In genomic region chr17:18378614-18379013, GRCh38 we compare ENCODE assay signal across 10 cellular contexts. TPM values are rescaled to one million over a fixed set of nuclear protein-coding genes. Genes with fewer than 3 reads are reported as not detected.
DNase-seq lines count a peak whose midpoint lies in the region; ATAC-seq and TF ChIP-seq lines count a peak whose summit lies in the region.
"Not testable (repeated sequence)": the region's sequence is repeated elsewhere in the genome, so short reads cannot be mapped to it uniquely, and the experiment has no call there.
"Had no signal": no experiment of that assay in that cellular context is flagged by ENCODE, and none has a peak within 500 bp of the region (broad histone marks: within the 10 kb centered on the region; RNA-seq: fewer than 3 reads in every experiment).

No MANE protein-coding gene starts in this region.

- H3K4me2 ChIP-seq in GM23248 (ENCODE audit: unreplicated experiment): not testable (repeated sequence)

- H3K27me3 ChIP-seq in GM23248 (replicated peaks; ENCODE audit: insufficient read depth); upper lobe of left lung: not testable (repeated sequence)

- H3F3A ChIP-seq in GM23248 (ENCODE audit: insufficient read depth): not testable (repeated sequence)

- ATAC-seq in upper lobe of left lung (ENCODE audit: low FRiP score in 2 of 2): not testable (repeated sequence)

- H3K4me3 ChIP-seq in GM23248; NB4 (ENCODE audit: low read depth, low read length): not testable (repeated sequence)
- H3K4me3 ChIP-seq in epithelial cell of esophagus (ENCODE audit: low read length) (peak overlapping the region; percentile 56), upper lobe of left lung (peak overlapping the region in 1 of 4 donors; percentile 8)

- not testable (repeated sequence) for H3K9me2 ChIP-seq in GM23248 (ENCODE audit: insufficient read depth)

- not testable (repeated sequence) for H3K27ac ChIP-seq in GM23248
- H3K27ac ChIP-seq in upper lobe of left lung: peak overlapping the region in 3 of 4 donors; percentile 52 to 78 (median 63)

- H3K9ac ChIP-seq in GM23248: not testable (repeated sequence)

- TF ChIP-seq EP300 in upper lobe of left lung (IDR thresholded peaks at IDR 0.05): not testable (repeated sequence)

- DNase-seq in GM23248 (peak; percentile 37), NB4 (ENCODE audit: low read depth) (peak; percentile 46), fibroblast of gingiva (ENCODE audit: low read depth) (peak; percentile 58), mesenteric fat pad (ENCODE audit: low spot score) (peak; percentile 24), upper lobe of left lung (peak in 1 of 2 donors; percentile 33)
- not testable (repeated sequence) for DNase-seq in epithelial cell of esophagus (ENCODE audit: low read depth)

- not testable (repeated sequence) for H3K4me1 ChIP-seq in GM23248 (ENCODE audit: insufficient read depth)
- H3K4me1 ChIP-seq in upper lobe of left lung: peaks cover 0 to 15% (median 14%) of the 10 kb centered on the region in 4 donors

- not testable (repeated sequence) for H3K9me3 ChIP-seq in GM23248 (ENCODE audit: low read depth); upper lobe of left lung

- H3K36me3 ChIP-seq in GM23248 (ENCODE audit: low read depth); upper lobe of left lung: not testable (repeated sequence)

- TF ChIP-seq CTCF in NB4 (IDR thresholded peaks at IDR 0.05; ENCODE audit: low read depth, low read length); epithelial cell of esophagus (IDR thresholded peaks at IDR 0.05; ENCODE audit: insufficient read depth, low read depth, low read length, missing control alignments); upper lobe of left lung (IDR thresholded peaks at IDR 0.05): not testable (repeated sequence)

- WGBS in GM23248 (ENCODE audit: low coverage in 1 of 2, low lambda C conversion rate in 2 of 2, missing lambda C conversion rate in 2 of 2), 2 experiments: 52 to 68% methylated on average over 5 of the region's 5 CpGs
- 74 to 79% methylated on average over 5 of the region's 5 CpGs for WGBS in upper lobe of left lung, 2 donors

- in situ Hi-C loops in GM23248 (cut with MboI): not testable (repeated sequence)

- not testable (repeated sequence) for H3K79me2 ChIP-seq in GM23248 (ENCODE audit: insufficient read depth)

- not testable (repeated sequence) for H2AFZ ChIP-seq in GM23248

- H4K20me1 ChIP-seq in GM23248 (ENCODE audit: insufficient read depth): not testable (repeated sequence)

- not testable (repeated sequence) for TF ChIP-seq POLR2A in NB4 (IDR thresholded peaks at IDR 0.05; ENCODE audit: extremely low read depth, insufficient read length); upper lobe of left lung (IDR thresholded peaks at IDR 0.05)

RNA-seq across cellular contexts. Expression of gene EVPLL, which starts 1.0 kb away (rescaled TPM):
- total RNA-seq in GM23248 (2014; rRNA removed; shearing (Covaris generic)): not detected in 2 replicates
- not detected in 2 replicates for polyA plus RNA-seq in GM23248 (2016; fragmentation: Nextera tagmentation; extraction: Ambion mirVana)
- total RNA-seq in mesenteric fat pad (0.22 TPM), upper lobe of left lung (10 to 100 TPM in 1 of 6 donors, 1 to 10 TPM in 4, under 1 TPM in 1; 1.00 to 10.5 (median 2.3) TPM)
- total RNA-seq: A172; Caco-2; CD4-positive, alpha-beta T cell had no signal
- polyA plus RNA-seq: HepG2 had no signal

RNA-seq across cellular contexts. Expression of gene SHMT1, which starts 15.3 kb away (rescaled TPM):
- 1.8 and 3.5 TPM in 2 replicates for total RNA-seq in GM23248 (2014; rRNA removed; shearing (Covaris generic))
- 5.1 and 5.9 TPM in 2 replicates for polyA plus RNA-seq in GM23248 (2016; fragmentation: Nextera tagmentation; extraction: Ambion mirVana)
- total RNA-seq in mesenteric fat pad (87.2 TPM), upper lobe of left lung (10 to 100 TPM; 27.3 to 54.5 (median 42.5) TPM)
